In genomic region chr3:14602804-14603644, GRCh38 we compare ENCODE assay signal across 9 cellular contexts. TPM values are rescaled to one million over a fixed set of nuclear protein-coding genes. Genes with fewer than 3 reads are reported as not detected.
DNase-seq lines count a peak whose midpoint lies in the region; ATAC-seq and TF ChIP-seq lines count a peak whose summit lies in the region.
"Had no signal": no experiment of that assay in that cellular context is flagged by ENCODE, and none has a peak within 500 bp of the region (broad histone marks: within the 10 kb centered on the region; RNA-seq: fewer than 3 reads in every experiment).

No MANE protein-coding gene starts in this region.

- TF ChIP-seq CTCF in body of pancreas (IDR thresholded peaks at IDR 0.05): peak in 1 of 7 experiments; percentile 3
- TF ChIP-seq CTCF in thoracic aorta (IDR thresholded peaks at IDR 0.05): no peak
- no peak for TF ChIP-seq CTCF in colonic mucosa (IDR thresholded peaks at IDR 0.05)

- H3K27ac ChIP-seq in body of pancreas (no peak overlapping the region), thoracic aorta (no peak overlapping the region), colonic mucosa (no peak overlapping the region)
- H3K27ac ChIP-seq: SK-N-MC had no signal

- no peaks in the 10 kb centered on the region for H3K36me3 ChIP-seq in body of pancreas (replicated peaks in 1 of 2; ENCODE audit: insufficient read depth in 1 of 2, low read depth in 2 of 2)
- no peaks in the 10 kb centered on the region for H3K36me3 ChIP-seq in thoracic aorta
- H3K36me3 ChIP-seq in colonic mucosa: no peaks in the 10 kb centered on the region

- H3K9me3 ChIP-seq in body of pancreas (no peaks in the 10 kb centered on the region), thoracic aorta (no peaks in the 10 kb centered on the region), colonic mucosa (no peaks in the 10 kb centered on the region)

- H3K27me3 ChIP-seq in body of pancreas: peaks cover 0 to 8% of the 10 kb centered on the region in 2 donors
- peaks cover 6% of the 10 kb centered on the region for H3K27me3 ChIP-seq in thoracic aorta (replicated peaks; ENCODE audit: insufficient read depth)
- peaks cover 21% of the 10 kb centered on the region for H3K27me3 ChIP-seq in colonic mucosa

- H3K4me1 ChIP-seq in body of pancreas: peaks cover 11% of the 10 kb centered on the region
- H3K4me1 ChIP-seq in thoracic aorta (ENCODE audit: control insufficient read depth in 1 of 2, low read depth in 2 of 2): peaks cover 0 to 9% of the 10 kb centered on the region in 2 donors
- H3K4me1 ChIP-seq in colonic mucosa: no peaks in the 10 kb centered on the region

- DNase-seq in NCI-H2227 (lab: John Stamatoyannopoulos, UW; ENCODE audit: unreplicated experiment) (peak; percentile 54), NCI-H2227 treated with DMSO at 0.1 percent for 48 hours (lab: John Stamatoyannopoulos, UW) (no peak), body of pancreas (peak in 1 of 4 donors; percentile 34), left colon (no peak), thoracic aorta (ENCODE audit: low spot score) (no peak), colonic mucosa (no peak), SKM-1 (lab: John Stamatoyannopoulos, UW; ENCODE audit: unreplicated experiment) (no peak)

- no peak overlapping the region for H3K9ac ChIP-seq in colonic mucosa (ENCODE audit: low read depth in 2 of 2, low read length in 2 of 2)

- ATAC-seq in body of pancreas: peak; percentile 53
- ATAC-seq in left colon: peak; percentile 64
- ATAC-seq in thoracic aorta (ENCODE audit: insufficient number of reproducible peaks, low FRiP score, low read depth): no peak
- ATAC-seq in HG03342 (IDR thresholded peaks at IDR 0.05; ENCODE audit: unreplicated experiment): no peak

- H3K4me3 ChIP-seq in body of pancreas: no peak overlapping the region
- H3K4me3 ChIP-seq in thoracic aorta: peak overlapping the region; percentile 38
- no peak overlapping the region for H3K4me3 ChIP-seq in colonic mucosa
- H3K4me3 ChIP-seq: SK-N-MC had no signal

- TF ChIP-seq POLR2A in body of pancreas (IDR thresholded peaks at IDR 0.05): no peak

- WGBS in body of pancreas, 2 donors: 7 to 28% methylated on average over 9 to 47 of the region's 85 CpGs

- intact Hi-C loops in body of pancreas (cut with DNase I) (no loop called here), left colon (cut with DNase I, micrococcal nuclease) (no loop called here), colonic mucosa (cut with DNase I) (no loop called here)

RNA-seq across cellular contexts. Expression of gene CCDC174, which starts 48.5 kb away (rescaled TPM):
- total RNA-seq in body of pancreas (10 to 100 TPM; 11.2 to 17.8 TPM), left colon (10 to 100 TPM; 18.5 to 20.0 TPM), thoracic aorta (10 to 100 TPM in 1 of 2 donors, 1 to 10 TPM in 1; 9.6 to 34.6 TPM), colonic mucosa (10 to 100 TPM; 15.4 to 17.9 TPM)

Comparison
In these comparisons a context has a peak if more than half of its experiments do, and no peak if none do; other contexts are left out.
1. ATAC-seq: peak in body of pancreas (single experiment) and left colon (single experiment); none in thoracic aorta (single experiment) and HG03342 (single experiment).